In genomic region chr1:210702512-210702911, GRCh38 we compare ENCODE assay signal across 1 cellular context.
TF ChIP-seq lines count a peak whose summit lies in the region.

No MANE protein-coding gene starts in this region.

TF ChIP-seq in GM23338, 12 proteins besides CTCF, POLR2A, EP300 and RAD21 (continued from another document):
- TF ChIP-seq REST (IDR thresholded peaks at IDR 0.05; ENCODE audit: unreplicated experiment) (no peak), NANOG (IDR thresholded peaks at IDR 0.05; ENCODE audit: borderline replicate concordance) (no peak), JUNB (IDR thresholded peaks at IDR 0.05; ENCODE audit: unreplicated experiment) (no peak), POLR2AphosphoS5 (IDR thresholded peaks at IDR 0.05; ENCODE audit: low read depth) (no peak), EZH2 (IDR thresholded peaks at IDR 0.05; ENCODE audit: low read depth, unreplicated experiment) (no peak), ZNF331 (CRISPR knock-in tag; IDR thresholded peaks at IDR 0.05; ENCODE audit: low read depth) (no peak), ZNF462 (CRISPR knock-in tag; IDR thresholded peaks at IDR 0.05) (no peak), ZNF114 (CRISPR knock-in tag; IDR thresholded peaks at IDR 0.05) (no peak)
- TF ChIP-seq, protein P1, sequence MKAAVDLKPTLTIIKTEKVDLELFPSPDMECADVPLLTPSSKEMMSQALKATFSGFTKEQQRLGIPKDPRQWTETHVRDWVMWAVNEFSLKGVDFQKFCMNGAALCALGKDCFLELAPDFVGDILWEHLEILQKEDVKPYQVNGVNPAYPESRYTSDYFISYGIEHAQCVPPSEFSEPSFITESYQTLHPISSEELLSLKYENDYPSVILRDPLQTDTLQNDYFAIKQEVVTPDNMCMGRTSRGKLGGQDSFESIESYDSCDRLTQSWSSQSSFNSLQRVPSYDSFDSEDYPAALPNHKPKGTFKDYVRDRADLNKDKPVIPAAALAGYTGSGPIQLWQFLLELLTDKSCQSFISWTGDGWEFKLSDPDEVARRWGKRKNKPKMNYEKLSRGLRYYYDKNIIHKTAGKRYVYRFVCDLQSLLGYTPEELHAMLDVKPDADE (IDR thresholded peaks at IDR 0.05): no peak
